8 cellular contexts compared by ENCODE assay signal in genomic region chr21:35924714-35925301, GRCh38.
A peak's percentile ranks its signal among the peaks of the same experiment; 100 is the strongest.
DNase-seq lines count a peak whose midpoint lies in the region; ATAC-seq lines count a peak whose summit lies in the region.

No MANE protein-coding gene starts in this region.

- no peak overlapping the region for H3K27ac Mint-ChIP-seq in activated naive CD4-positive, alpha-beta T cell treated with anti-CD3 and anti-CD28 coated beads, Interleukin-2, amount 10 ng/mL, durations not matched to agents 7 days and 5 days

- ATAC-seq in HG03442 (IDR thresholded peaks at IDR 0.05; ENCODE audit: unreplicated experiment), result no peak
- no peak for ATAC-seq in HG02642 (IDR thresholded peaks at IDR 0.05; ENCODE audit: poor library complexity, unreplicated experiment)

- no peaks in the 10 kb centered on the region for H3K36me3 Mint-ChIP-seq in activated naive CD4-positive, alpha-beta T cell treated with anti-CD3 and anti-CD28 coated beads, Interleukin-2, amount 10 ng/mL, durations not matched to agents 7 days and 5 days

- DNase-seq in stimulated activated naive CD4-positive, alpha-beta T cell treated with Interleukin-2 at 50 U/mL for 16 hours (lab: John Stamatoyannopoulos, UW), result peak; percentile 13
- DNase-seq in stimulated activated naive CD4-positive, alpha-beta T cell (lab: John Stamatoyannopoulos, UW), result no peak
- peak; percentile 34 for DNase-seq in activated naive CD4-positive, alpha-beta T cell treated with anti-CD3 and anti-CD28 coated beads, Interleukin-2, amount 10 ng/mL, durations not matched to agents 7 days and 5 days
- DNase-seq in hepatic stellate cell (ENCODE audit: low spot score), result peak; percentile 7
- no peak for DNase-seq in DMS79 (lab: John Stamatoyannopoulos, UW)
- DNase-seq in retina, result no peak

- peaks cover 19% of the 10 kb centered on the region for H3K27me3 Mint-ChIP-seq in activated naive CD4-positive, alpha-beta T cell treated with anti-CD3 and anti-CD28 coated beads, Interleukin-2, amount 10 ng/mL, durations not matched to agents 7 days and 5 days

- H3K4me1 Mint-ChIP-seq in activated naive CD4-positive, alpha-beta T cell treated with anti-CD3 and anti-CD28 coated beads, Interleukin-2, amount 10 ng/mL, durations not matched to agents 7 days and 5 days, result no peaks in the 10 kb centered on the region

- CTCF ChIA-PET in activated naive CD4-positive, alpha-beta T cell treated with anti-CD3 and anti-CD28 coated beads, Interleukin-2, amount 10 ng/mL, durations not matched to agents 7 days and 5 days (lab: Charles Lee), result no interaction called here

- no peak overlapping the region for H3K4me3 Mint-ChIP-seq in activated naive CD4-positive, alpha-beta T cell treated with anti-CD3 and anti-CD28 coated beads, Interleukin-2, amount 10 ng/mL, durations not matched to agents 7 days and 5 days

- no peaks in the 10 kb centered on the region for H3K9me3 Mint-ChIP-seq in activated naive CD4-positive, alpha-beta T cell treated with anti-CD3 and anti-CD28 coated beads, Interleukin-2, amount 10 ng/mL, durations not matched to agents 7 days and 5 days

Comparison
In these comparisons a context has a peak if more than half of its experiments do, and no peak if none do; other contexts are left out.
1. DNase-seq: peak in stimulated activated naive CD4-positive, alpha-beta T cell treated with Interleukin-2 at 50 U/mL for 16 hours (single experiment), activated naive CD4-positive, alpha-beta T cell treated with anti-CD3 and anti-CD28 coated beads, Interleukin-2, amount 10 ng/mL, durations not matched to agents 7 days and 5 days (single experiment) and hepatic stellate cell (single experiment); none in stimulated activated naive CD4-positive, alpha-beta T cell (0 of 6), DMS79 (single experiment) and retina (single experiment).